Comparison of ENCODE assay signal across 11 cellular contexts in genomic region chr2:219280682-219281081, GRCh38. TPM values are rescaled to one million over a fixed set of nuclear protein-coding genes. Genes with fewer than 3 reads are reported as not detected.
A peak's percentile ranks its signal among the peaks of the same experiment; 100 is the strongest.
DNase-seq lines count a peak whose midpoint lies in the region; ATAC-seq and TF ChIP-seq lines count a peak whose summit lies in the region.
"Had no signal": no experiment of that assay in that cellular context is flagged by ENCODE, and none has a peak within 500 bp of the region (broad histone marks: within the 10 kb centered on the region; RNA-seq: fewer than 3 reads in every experiment).

No MANE protein-coding gene starts in this region.

- H3K27me3 Mint-ChIP-seq in activated T-cell treated with anti-CD3 and anti-CD28 coated beads, Interleukin-2, amount 50 U/mL, for 72 hours (ENCODE audit: low read depth) = no peaks in the 10 kb centered on the region

- H2AK5ac ChIP-seq in mesendoderm (ENCODE audit: low read length) = peak overlapping the region; percentile 2

- H3K18ac ChIP-seq in mesendoderm (ENCODE audit: low read length) = peak overlapping the region; percentile 88

- H3K56ac ChIP-seq in mesendoderm (ENCODE audit: low read length) = peak overlapping the region; percentile 87

- no peak overlapping the region for H3K4me3 ChIP-seq in mesendoderm (ENCODE audit: low read length)
- no peak overlapping the region for H3K4me3 ChIP-seq in testis

- H3K23ac ChIP-seq in mesendoderm (ENCODE audit: low read length) = no peak overlapping the region

- H2BK15ac ChIP-seq in mesendoderm (replicated peaks; ENCODE audit: low read depth) = no peak overlapping the region

- no peaks in the 10 kb centered on the region for H3K9me3 Mint-ChIP-seq in activated T-cell treated with anti-CD3 and anti-CD28 coated beads, Interleukin-2, amount 50 U/mL, for 72 hours
- H3K9me3 Mint-ChIP-seq in activated naive CD4-positive, alpha-beta T cell treated with anti-CD3 and anti-CD28 coated beads, Interleukin-2, amount 50 U/mL, for 72 hours = no peaks in the 10 kb centered on the region

- peaks cover 5 to 8% of the 10 kb centered on the region in 2 donors for H3K36me3 Mint-ChIP-seq in activated T-cell treated with anti-CD3 and anti-CD28 coated beads, Interleukin-2, amount 50 U/mL, for 72 hours (ENCODE audit: insufficient read depth in 2 of 2)
- peaks cover 0 to 5% of the 10 kb centered on the region in 2 donors for H3K36me3 Mint-ChIP-seq in activated naive CD4-positive, alpha-beta T cell treated with anti-CD3 and anti-CD28 coated beads, Interleukin-2, amount 50 U/mL, for 72 hours

- WGBS in mesendoderm (ENCODE audit: extremely low coverage, insufficient coverage, low lambda C conversion rate) = no CpG with 5 or more reads among the region's 4 CpGs
- WGBS in testis, 2 donors = 96 to 100% methylated on average over 4 of the region's 4 CpGs

- no peak for TF ChIP-seq CTCF in testis (IDR thresholded peaks at IDR 0.05)

- H4K8ac ChIP-seq in mesendoderm (ENCODE audit: low read depth, low read length) = no peak overlapping the region

- H3K36me3 ChIP-seq in mesendoderm (ENCODE audit: control insufficient read depth, insufficient read depth, low read length) (no peaks in the 10 kb centered on the region), testis (ENCODE audit: low read depth, missing control alignments) (no peaks in the 10 kb centered on the region)

- no peak overlapping the region for H3K4me2 ChIP-seq in mesendoderm (ENCODE audit: low read length)

- H2BK5ac ChIP-seq in mesendoderm (ENCODE audit: low read length) = peak overlapping the region; percentile 28

- no peak overlapping the region for H2BK120ac ChIP-seq in mesendoderm (ENCODE audit: low read depth, low read length)

- no peak overlapping the region for H3K4ac ChIP-seq in mesendoderm (ENCODE audit: low read depth, low read length)

- H3K27ac Mint-ChIP-seq in activated T-cell treated with anti-CD3 and anti-CD28 coated beads, Interleukin-2, amount 50 U/mL, for 72 hours = no peak overlapping the region
- peak overlapping the region; percentile 14 to 92 for H3K27ac Mint-ChIP-seq in activated naive CD4-positive, alpha-beta T cell treated with anti-CD3 and anti-CD28 coated beads, Interleukin-2, amount 50 U/mL, for 72 hours

- H3K79me1 ChIP-seq in mesendoderm (ENCODE audit: low read length) = no peaks in the 10 kb centered on the region

- no peak for DNase-seq in activated T-cell treated with anti-CD3 and anti-CD28 coated beads, Interleukin-2, amount 50 U/mL, for 72 hours
- DNase-seq in activated T-cell treated with anti-CD3 and anti-CD28 coated beads, Interleukin-2, amount 50 U/mL, for 48 hours = no peak
- DNase-seq in activated naive CD4-positive, alpha-beta T cell treated with anti-CD3 and anti-CD28 coated beads, Interleukin-2, amount 50 U/mL, for 72 hours (ENCODE audit: low spot score in 2 of 2) = no peak
- no peak for DNase-seq in mesendoderm
- no peak for DNase-seq in testis
- no peak for DNase-seq in stimulated activated naive CD4-positive, alpha-beta T cell treated with Interleukin-2 at 50 U/mL for 16 hours (lab: John Stamatoyannopoulos, UW)
- DNase-seq in cerebellar nuclear complex (lab: John Stamatoyannopoulos, UW) = no peak
- DNase-seq: NCI-H2029 treated with DMSO at 0.1 percent for 48 hours had no signal

- peaks cover 44% of the 10 kb centered on the region for H3K4me1 Mint-ChIP-seq in activated T-cell treated with anti-CD3 and anti-CD28 coated beads, Interleukin-2, amount 50 U/mL, for 72 hours (ENCODE audit: low read depth)

- H4K5ac ChIP-seq in mesendoderm (ENCODE audit: low read length) = no peak overlapping the region

- no peak for ATAC-seq in activated T-cell treated with anti-CD3 and anti-CD28 coated beads, Interleukin-2, amount 50 U/mL, for 72 hours (replicated peaks in 1 of 2)
- no peak for ATAC-seq in activated naive CD4-positive, alpha-beta T cell treated with anti-CD3 and anti-CD28 coated beads, Interleukin-2, amount 50 U/mL, for 72 hours
- ATAC-seq in HG02938 (IDR thresholded peaks at IDR 0.05; ENCODE audit: unreplicated experiment) = no peak

- H3K27me3 ChIP-seq in mesendoderm (ENCODE audit: insufficient read depth, low read length, poor library complexity) (no peaks in the 10 kb centered on the region), testis (no peaks in the 10 kb centered on the region)

- intact Hi-C loops in testis (cut with DNase I; ENCODE audit: low total_unique reads) = no loop called here

- H3K4me1 ChIP-seq in mesendoderm (ENCODE audit: control insufficient read depth, low read depth, low read length) (peaks cover 21% of the 10 kb centered on the region), testis (peaks cover 28% of the 10 kb centered on the region)

- peak overlapping the region; percentile 74 for H3K9ac ChIP-seq in mesendoderm (ENCODE audit: low read length)

- H3K27ac ChIP-seq in mesendoderm (ENCODE audit: low read depth, low read length) (peak overlapping the region; percentile 99), testis (peak overlapping the region; percentile 99 to 100)

- no peak for TF ChIP-seq POLR2A in testis (IDR thresholded peaks at IDR 0.05)

- no peaks in the 10 kb centered on the region for H3K79me2 ChIP-seq in mesendoderm (ENCODE audit: control insufficient read depth, insufficient read depth, low read length)

- H3K4me3 Mint-ChIP-seq in activated T-cell treated with anti-CD3 and anti-CD28 coated beads, Interleukin-2, amount 50 U/mL, for 72 hours = peak overlapping the region; percentile 94 to 99

- H3K9me3 ChIP-seq in testis = no peaks in the 10 kb centered on the region
- H3K9me3 ChIP-seq: HAP-1 had no signal

RNA-seq across cellular contexts. Expression of gene DNAJB2, which starts 1.5 kb away (rescaled TPM):
- total RNA-seq in activated T-cell treated with anti-CD3 and anti-CD28 coated beads, Interleukin-2, amount 50 U/mL, for 72 hours = 10 to 100 TPM; 71.1 to 88.1 TPM
- 10 to 100 TPM; 59.7 to 67.2 TPM for total RNA-seq in activated naive CD4-positive, alpha-beta T cell treated with anti-CD3 and anti-CD28 coated beads, Interleukin-2, amount 50 U/mL, for 72 hours
- polyA plus RNA-seq in mesendoderm (2013, experiment 1 of 2) = 26.1 TPM
- 26.0 TPM for polyA plus RNA-seq in mesendoderm (2013, experiment 2 of 2)
- total RNA-seq in testis = 100 to 1,000 TPM; 139 to 149 TPM
- polyA plus RNA-seq in testis (ENCODE audit: insufficient read depth, low read depth, low replicate concordance) = 152 TPM

RNA-seq across cellular contexts. Expression of gene TUBA4A, which starts 27.0 kb away (rescaled TPM):
- total RNA-seq in activated T-cell treated with anti-CD3 and anti-CD28 coated beads, Interleukin-2, amount 50 U/mL, for 72 hours = 10 to 100 TPM; 82.0 to 99.8 TPM
- total RNA-seq in activated naive CD4-positive, alpha-beta T cell treated with anti-CD3 and anti-CD28 coated beads, Interleukin-2, amount 50 U/mL, for 72 hours = 100 to 1,000 TPM; 240 to 410 TPM
- 126 TPM for polyA plus RNA-seq in mesendoderm (2013, experiment 1 of 2)
- polyA plus RNA-seq in mesendoderm (2013, experiment 2 of 2) = 132 TPM
- total RNA-seq in testis = 10 to 100 TPM; 27.0 to 47.6 TPM
- 90.0 TPM for polyA plus RNA-seq in testis (ENCODE audit: insufficient read depth, low read depth, low replicate concordance)

RNA-seq across cellular contexts. Expression of gene TUBA4B, which starts 27.6 kb away (rescaled TPM):
- total RNA-seq in activated T-cell treated with anti-CD3 and anti-CD28 coated beads, Interleukin-2, amount 50 U/mL, for 72 hours = not detected
- total RNA-seq in activated naive CD4-positive, alpha-beta T cell treated with anti-CD3 and anti-CD28 coated beads, Interleukin-2, amount 50 U/mL, for 72 hours = not detected
- 0.06 TPM for polyA plus RNA-seq in mesendoderm (2013, experiment 1 of 2)
- polyA plus RNA-seq in mesendoderm (2013, experiment 2 of 2) = 0.03 TPM
- total RNA-seq in testis = under 1 TPM in 1 of 2 donors, not detected in 1; 0.25 TPM
- 1.6 TPM for polyA plus RNA-seq in testis (ENCODE audit: insufficient read depth, low read depth, low replicate concordance)
- total RNA-seq: lung microvascular endothelial cell had no signal

RNA-seq across cellular contexts. Expression of gene PTPRN, which starts 28.5 kb away (rescaled TPM):
- total RNA-seq in activated T-cell treated with anti-CD3 and anti-CD28 coated beads, Interleukin-2, amount 50 U/mL, for 72 hours = 1 to 10 TPM; 1.7 to 2.5 TPM
- total RNA-seq in activated naive CD4-positive, alpha-beta T cell treated with anti-CD3 and anti-CD28 coated beads, Interleukin-2, amount 50 U/mL, for 72 hours = 1 to 10 TPM in 1 of 2 donors, under 1 TPM in 1; 0.09 to 3.1 TPM
- 1.7 TPM for polyA plus RNA-seq in mesendoderm (2013, experiment 1 of 2)
- 1.9 TPM for polyA plus RNA-seq in mesendoderm (2013, experiment 2 of 2)
- total RNA-seq in testis = 1 to 10 TPM; 3.5 to 6.0 TPM
- 1.7 TPM for polyA plus RNA-seq in testis (ENCODE audit: insufficient read depth, low read depth, low replicate concordance)
- total RNA-seq: lung microvascular endothelial cell had no signal

RNA-seq across cellular contexts. Expression of gene STK16, which starts 35.4 kb away (rescaled TPM):
- total RNA-seq in activated T-cell treated with anti-CD3 and anti-CD28 coated beads, Interleukin-2, amount 50 U/mL, for 72 hours = 10 to 100 TPM; 36.8 to 46.0 TPM
- 10 to 100 TPM; 25.8 to 36.9 TPM for total RNA-seq in activated naive CD4-positive, alpha-beta T cell treated with anti-CD3 and anti-CD28 coated beads, Interleukin-2, amount 50 U/mL, for 72 hours
- polyA plus RNA-seq in mesendoderm (2013, experiment 1 of 2) = 9.0 TPM
- polyA plus RNA-seq in mesendoderm (2013, experiment 2 of 2) = 8.8 TPM
- 10 to 100 TPM; 29.1 to 32.6 TPM for total RNA-seq in testis
- polyA plus RNA-seq in testis (ENCODE audit: insufficient read depth, low read depth, low replicate concordance) = 63.0 TPM
